8 cellular contexts compared by ENCODE assay signal in the genomic region with DNA sequence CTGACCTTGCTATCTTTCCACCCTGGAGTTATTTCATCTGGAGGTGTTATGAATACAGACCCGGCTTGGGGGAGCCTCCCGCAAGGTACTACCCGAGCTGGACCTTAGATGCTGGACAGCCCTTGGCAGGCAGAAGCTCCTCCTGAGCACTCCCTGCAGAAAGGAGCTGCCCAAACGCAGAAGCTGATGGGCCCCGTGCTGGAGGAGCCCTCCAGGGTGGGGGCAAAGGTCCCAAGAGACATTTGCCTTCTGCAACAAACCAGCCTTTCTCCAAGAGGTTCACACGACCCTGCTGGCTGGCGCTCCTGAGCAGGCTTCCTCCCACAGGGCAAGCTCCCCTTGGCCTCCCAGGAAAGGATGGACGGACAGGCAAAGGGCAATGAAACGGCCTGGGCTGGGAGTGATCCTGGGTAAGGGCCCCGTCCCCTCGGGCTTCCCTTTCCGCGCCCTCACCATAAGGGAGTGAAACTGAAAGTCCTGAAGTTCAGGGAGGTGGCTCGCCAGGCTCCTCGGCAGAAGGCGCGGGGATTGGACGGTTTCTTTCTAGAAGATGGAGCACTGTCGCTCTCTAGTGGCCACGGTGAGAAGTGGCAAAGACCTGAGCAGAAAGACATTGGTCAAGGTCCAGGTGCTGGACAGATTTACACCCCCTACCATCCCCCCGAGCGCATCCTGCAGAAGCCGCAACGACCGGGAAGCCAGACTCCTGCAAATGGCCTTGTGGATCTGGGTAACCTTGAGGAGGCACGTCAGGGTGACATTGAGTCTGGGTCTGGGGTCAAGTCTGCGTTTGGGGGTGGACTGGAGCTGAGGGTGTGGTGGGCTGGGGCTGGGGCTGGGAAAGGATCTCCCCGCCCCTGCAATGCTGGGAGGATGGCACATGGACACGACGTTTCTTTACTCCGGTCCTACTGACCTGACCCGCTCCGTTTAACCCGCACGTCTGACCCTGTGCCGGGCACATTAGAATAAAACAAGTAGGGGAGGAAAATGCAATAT. TPM values are rescaled to one million over a fixed set of nuclear protein-coding genes. Genes with fewer than 3 reads are reported as not detected.
DNase-seq lines count a peak whose midpoint lies in the region; ATAC-seq and TF ChIP-seq lines count a peak whose summit lies in the region.

No MANE protein-coding gene starts in this region.

- H3K4me3 Mint-ChIP-seq in activated T-helper 2 cell treated with anti-CD3 and anti-CD28 coated beads, Interferon-gamma antibody, Interleukin-2, Interleukin-4, amounts not matched to agents 10 μg/mL and 5 μg/mL and 100 μg/mL, durations not matched to agents 14 hours and 24 hours and 36 hours (ENCODE audit: low read depth) = peak overlapping the region; percentile 78
- H3K4me3 Mint-ChIP-seq in nephron = peak overlapping the region; percentile 77 to 86 (median 80)

- TF ChIP-seq CTCF in fibroblast of the aortic adventitia (IDR thresholded peaks at IDR 0.05; ENCODE audit: insufficient read depth, low read length) = peak; percentile 88
- TF ChIP-seq CTCF in nephron (IDR thresholded peaks at IDR 0.05; ENCODE audit: unreplicated experiment in 3 of 3) = peak; percentile 83 to 91 (median 88)

- H3K36me3 Mint-ChIP-seq in activated T-helper 2 cell treated with anti-CD3 and anti-CD28 coated beads, Interferon-gamma antibody, Interleukin-2, Interleukin-4, amounts not matched to agents 10 μg/mL and 5 μg/mL and 100 μg/mL, durations not matched to agents 14 hours and 24 hours and 36 hours (ENCODE audit: low read depth) = no peaks in the 10 kb centered on the region
- no peaks in the 10 kb centered on the region for H3K36me3 Mint-ChIP-seq in nephron (ENCODE audit: low read depth)

- DNase-seq in DMS153 (lab: John Stamatoyannopoulos, UW) (peak; percentile 48), RPMI8226 (peak; percentile 90), fibroblast of the aortic adventitia (ENCODE audit: low read depth) (peak; percentile 90)
- DNase-seq in activated T-helper 2 cell treated with anti-CD3 and anti-CD28 coated beads, Interferon-gamma antibody, Interleukin-2, Interleukin-4, amounts not matched to agents 10 μg/mL and 5 μg/mL and 100 μg/mL, durations not matched to agents 14 hours and 24 hours and 36 hours (ENCODE audit: low spot score) = peak; percentile 76
- peak; percentile 88 for DNase-seq in stimulated activated naive CD8-positive, alpha-beta T cell treated with anti-CD3 and anti-CD28 coated beads, Interleukin-15, Interleukin-2, amounts not matched to agents 100 U/mL and 50 U/mL, for 24 hours

- peak overlapping the region; percentile 78 for H3K4me3 ChIP-seq in fibroblast of the aortic adventitia (ENCODE audit: low read depth, low read length)

- H3K27ac ChIP-seq in KOPT-K1 (ENCODE audit: low read depth, low read length, poor library complexity, severe bottlenecking) = peak overlapping the region; percentile 92

- no peaks in the 10 kb centered on the region for H3K36me3 ChIP-seq in KOPT-K1 (ENCODE audit: insufficient read depth, low read length)

- H3K27ac Mint-ChIP-seq in activated T-helper 2 cell treated with anti-CD3 and anti-CD28 coated beads, Interferon-gamma antibody, Interleukin-2, Interleukin-4, amounts not matched to agents 10 μg/mL and 5 μg/mL and 100 μg/mL, durations not matched to agents 14 hours and 24 hours and 36 hours = peak overlapping the region; percentile 61
- H3K27ac Mint-ChIP-seq in nephron = peak overlapping the region; percentile 67 to 92 (median 87)

- intact Hi-C loops in activated T-helper 2 cell treated with anti-CD3 and anti-CD28 coated beads, Interferon-gamma antibody, Interleukin-2, Interleukin-4, amounts not matched to agents 10 μg/mL and 5 μg/mL and 100 μg/mL, durations not matched to agents 14 hours and 24 hours and 36 hours (cut with micrococcal nuclease) = loop anchor here (1.0 to 2.0 kb wide), 3 partner anchors 59 to 235 kb away; no protein-coding TSS in a partner anchor

- ATAC-seq in GM21576 (IDR thresholded peaks at IDR 0.05; ENCODE audit: unreplicated experiment) = peak; percentile 75
- ATAC-seq in stimulated activated naive CD8-positive, alpha-beta T cell treated with anti-CD3 and anti-CD28 coated beads, Interleukin-15, Interleukin-2, amounts not matched to agents 100 U/mL and 50 U/mL, for 24 hours = peak; percentile 87

- H3K27me3 Mint-ChIP-seq in activated T-helper 2 cell treated with anti-CD3 and anti-CD28 coated beads, Interferon-gamma antibody, Interleukin-2, Interleukin-4, amounts not matched to agents 10 μg/mL and 5 μg/mL and 100 μg/mL, durations not matched to agents 14 hours and 24 hours and 36 hours (ENCODE audit: low read depth) = peaks cover 27% of the 10 kb centered on the region
- peaks cover 37% of the 10 kb centered on the region for H3K27me3 Mint-ChIP-seq in nephron (ENCODE audit: low read depth)

- no peaks in the 10 kb centered on the region for H3K9me3 ChIP-seq in KOPT-K1 (ENCODE audit: insufficient read depth, low read length, poor library complexity, severe bottlenecking)

- peaks cover 9% of the 10 kb centered on the region for H3K4me1 Mint-ChIP-seq in activated T-helper 2 cell treated with anti-CD3 and anti-CD28 coated beads, Interferon-gamma antibody, Interleukin-2, Interleukin-4, amounts not matched to agents 10 μg/mL and 5 μg/mL and 100 μg/mL, durations not matched to agents 14 hours and 24 hours and 36 hours (ENCODE audit: low read depth)
- H3K4me1 Mint-ChIP-seq in nephron = peaks cover 61% of the 10 kb centered on the region

- H3K9me3 Mint-ChIP-seq in activated T-helper 2 cell treated with anti-CD3 and anti-CD28 coated beads, Interferon-gamma antibody, Interleukin-2, Interleukin-4, amounts not matched to agents 10 μg/mL and 5 μg/mL and 100 μg/mL, durations not matched to agents 14 hours and 24 hours and 36 hours = no peaks in the 10 kb centered on the region
- H3K9me3 Mint-ChIP-seq in nephron = no peaks in the 10 kb centered on the region

RNA-seq across cellular contexts. Expression of a gene that starts 56.4 kb away (rescaled TPM):
- total RNA-seq in activated T-helper 2 cell treated with anti-CD3 and anti-CD28 coated beads, Interferon-gamma antibody, Interleukin-2, Interleukin-4, amounts not matched to agents 10 μg/mL and 5 μg/mL and 100 μg/mL, durations not matched to agents 14 hours and 24 hours and 36 hours = 0.37 TPM in 2 replicates
- 1.3 and 2.5 TPM in 2 replicates for total RNA-seq in fibroblast of the aortic adventitia (ENCODE audit: low replicate concordance)

Comparison
In these comparisons a context has a peak if more than half of its experiments do, and no peak if none do; other contexts are left out.
1. Peak in every context shown above with its lines: DNase-seq, ATAC-seq, H3K4me3 ChIP-seq and H3K27ac ChIP-seq.